8 cellular contexts compared by ENCODE assay signal in the genomic region with DNA sequence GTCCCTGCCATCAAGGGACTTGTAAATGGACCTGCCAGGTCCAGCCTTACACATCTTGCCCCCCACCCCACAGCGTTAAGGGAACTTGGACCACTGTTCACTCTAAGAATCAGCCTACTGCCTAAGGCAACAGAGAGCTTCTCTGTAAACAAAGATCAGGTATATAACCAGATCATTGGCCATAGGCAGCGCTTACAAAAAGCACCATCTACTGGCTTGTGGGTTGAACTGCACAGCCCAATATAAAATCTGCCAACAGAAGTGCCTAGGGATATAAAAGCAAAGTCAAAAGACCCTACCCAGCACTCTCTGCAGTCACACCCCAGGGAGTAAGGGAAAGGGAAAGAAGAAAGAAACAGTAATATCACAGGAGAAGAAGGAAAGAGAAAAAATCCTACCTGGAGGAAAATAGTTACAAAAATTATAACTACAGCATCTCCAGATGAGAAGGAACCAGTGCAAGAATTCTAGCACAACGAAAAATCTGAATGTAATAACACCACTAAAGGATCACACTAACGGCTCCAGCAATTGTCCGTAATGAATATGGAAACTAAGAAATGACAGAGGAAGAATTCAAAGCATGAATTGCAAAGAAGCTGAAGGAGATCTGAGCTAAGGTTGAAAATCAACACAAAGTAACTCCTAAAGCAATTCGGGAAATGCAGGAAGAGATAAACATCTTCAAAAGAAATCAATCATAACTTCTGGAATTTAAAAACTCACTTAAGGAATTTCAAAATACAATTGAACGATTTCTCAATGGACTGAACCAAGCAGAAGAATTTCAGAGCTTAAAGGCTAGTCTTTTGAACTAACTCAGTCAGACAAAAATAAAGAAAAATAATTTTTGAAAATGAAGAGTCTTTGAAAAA.
A peak's percentile ranks its signal among the peaks of the same experiment; 100 is the strongest.
DNase-seq lines count a peak whose midpoint lies in the region; ATAC-seq and TF ChIP-seq lines count a peak whose summit lies in the region.

No MANE protein-coding gene starts in this region.

- H3K27ac Mint-ChIP-seq in osteocyte (ENCODE audit: unreplicated experiment): no peak overlapping the region

- DNase-seq in NCI-H748 (lab: John Stamatoyannopoulos, UW; ENCODE audit: unreplicated experiment): peak; percentile 62
- DNase-seq in activated T-cell treated with anti-CD3 and anti-CD28 coated beads, Interleukin-2, amount 50 U/mL, for 1 hour: peak; percentile 18
- DNase-seq in fibroblast of villous mesenchyme (ENCODE audit: low read depth): peak; percentile 75
- no peak for DNase-seq in osteocyte (ENCODE audit: extremely low spot score, unreplicated experiment)
- DNase-seq in effector CD8-positive, alpha-beta T cell (lab: John Stamatoyannopoulos, UW): no peak

- no peak overlapping the region for H3K4me3 ChIP-seq in fibroblast of villous mesenchyme (ENCODE audit: low read depth, low read length)

- peak; percentile 79 for ATAC-seq in HG03159 (IDR thresholded peaks at IDR 0.05; ENCODE audit: unreplicated experiment)

- H3K27me3 Mint-ChIP-seq in osteocyte (ENCODE audit: unreplicated experiment): peaks cover 5% of the 10 kb centered on the region

- no peaks in the 10 kb centered on the region for H3K36me3 Mint-ChIP-seq in osteocyte (ENCODE audit: unreplicated experiment)

- H3K4me3 Mint-ChIP-seq in osteocyte (ENCODE audit: unreplicated experiment): no peak overlapping the region

- TF ChIP-seq CTCF in 22Rv1 (IDR thresholded peaks at IDR 0.05) (peak; percentile 98), GM12872 (IDR thresholded peaks at IDR 0.05; ENCODE audit: insufficient read depth, low read depth, low read length) (peak; percentile 80), fibroblast of villous mesenchyme (IDR thresholded peaks at IDR 0.05; ENCODE audit: insufficient read depth, low read depth, low read length) (peak; percentile 94), osteocyte (IDR thresholded peaks at IDR 0.05) (peak; percentile 84)

- no peaks in the 10 kb centered on the region for H3K9me3 Mint-ChIP-seq in osteocyte (ENCODE audit: unreplicated experiment)

- peaks cover 3% of the 10 kb centered on the region for H3K4me1 Mint-ChIP-seq in osteocyte (ENCODE audit: unreplicated experiment)

- no peak overlapping the region for H3K27ac ChIP-seq in 22Rv1

Comparison
In these comparisons a context has a peak if more than half of its experiments do, and no peak if none do; other contexts are left out.
1. DNase-seq: peak in NCI-H748 (single experiment), activated T-cell treated with anti-CD3 and anti-CD28 coated beads, Interleukin-2, amount 50 U/mL, for 1 hour (single experiment) and fibroblast of villous mesenchyme (single experiment); none in osteocyte (single experiment) and effector CD8-positive, alpha-beta T cell (single experiment).
2. Peak in every context shown above with its lines, with median percentiles within 50 percentile points of each other: CTCF ChIP-seq.